In the genomic region with DNA sequence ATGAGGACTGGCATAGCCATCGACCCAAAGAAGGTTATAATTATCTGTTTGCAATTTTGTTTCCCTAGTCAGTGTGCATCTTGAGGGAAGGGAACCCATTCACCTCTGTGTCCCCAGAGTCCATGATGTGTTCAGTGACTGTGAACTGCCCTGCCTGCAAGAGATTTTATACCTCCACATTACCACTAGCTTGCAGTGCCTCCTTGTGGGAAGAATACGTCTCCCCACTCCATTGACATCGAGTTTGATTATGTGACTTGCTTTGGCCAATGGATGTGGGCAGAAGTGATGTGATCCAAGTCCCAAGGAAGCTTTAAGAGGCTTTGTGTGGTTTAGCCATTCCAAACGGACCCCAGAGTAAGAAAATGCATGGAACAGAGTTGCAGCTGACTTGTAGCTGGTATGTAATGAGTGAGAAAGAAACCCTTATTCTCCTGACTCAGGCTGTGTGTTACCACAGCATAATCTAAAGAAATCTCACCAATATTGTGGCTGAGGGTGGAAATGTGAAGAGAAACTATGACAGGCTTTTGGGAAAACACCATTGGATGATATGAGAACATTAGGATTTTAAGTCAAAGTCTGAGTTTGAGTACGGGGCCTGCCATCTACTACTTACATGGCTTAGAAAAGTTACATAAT, we compare ENCODE assay signal across 9 cellular contexts. TPM values are rescaled to one million over a fixed set of nuclear protein-coding genes. Genes with fewer than 3 reads are reported as not detected.
DNase-seq lines count a peak whose midpoint lies in the region; ATAC-seq and TF ChIP-seq lines count a peak whose summit lies in the region.
"Had no signal": no experiment of that assay in that cellular context is flagged by ENCODE, and none has a peak within 500 bp of the region (broad histone marks: within the 10 kb centered on the region; RNA-seq: fewer than 3 reads in every experiment).

No MANE protein-coding gene starts in this region.

- peak; percentile 21 for DNase-seq in DMS53 (lab: John Stamatoyannopoulos, UW)
- DNase-seq in DMS53 treated with DMSO at 0.1 percent for 48 hours (lab: John Stamatoyannopoulos, UW; ENCODE audit: unreplicated experiment) = no peak
- DNase-seq in Kasumi-1 (lab: John Stamatoyannopoulos, UW) = peak; percentile 23 to 33
- peak; percentile 58 for DNase-seq in brain microvascular endothelial cell
- peak; percentile 61 for DNase-seq in neural progenitor cell (ENCODE audit: low spot score)
- DNase-seq in stimulated activated naive CD4-positive, alpha-beta T cell treated with Interleukin-2 at 50 U/mL for 16 hours (lab: John Stamatoyannopoulos, UW) = no peak
- no peak for DNase-seq in activated CD8-positive, alpha-beta memory T cell treated with anti-CD3 and anti-CD28 coated beads for 24 hours

- no peaks in the 10 kb centered on the region for H3K9me3 ChIP-seq in neural progenitor cell (ENCODE audit: low read depth)

- no peak overlapping the region for H3K4me3 Mint-ChIP-seq in neural progenitor cell

- no peak overlapping the region for H2AFZ ChIP-seq in neural progenitor cell (replicated peaks)

- no peak for ATAC-seq in GM21825 (IDR thresholded peaks at IDR 0.05; ENCODE audit: unreplicated experiment)

- H3K36me3 ChIP-seq in brain microvascular endothelial cell (replicated peaks) (no peaks in the 10 kb centered on the region), neural progenitor cell (no peaks in the 10 kb centered on the region)

- no peaks in the 10 kb centered on the region for H3K9me3 Mint-ChIP-seq in neural progenitor cell

- no peak overlapping the region for H3K27ac ChIP-seq in brain microvascular endothelial cell
- no peak overlapping the region for H3K27ac ChIP-seq in neural progenitor cell
- H3K27ac ChIP-seq: 22Rv1 had no signal

- H3K27me3 ChIP-seq in brain microvascular endothelial cell (replicated peaks) (no peaks in the 10 kb centered on the region), neural progenitor cell (no peaks in the 10 kb centered on the region)

- H4K20me1 ChIP-seq in neural progenitor cell (ENCODE audit: low read depth) = no peaks in the 10 kb centered on the region

- in situ Hi-C loops in brain microvascular endothelial cell (cut with HindIII; ENCODE audit: low pct_ligation_motif_present, low sequenced_read_pairs) = no loop called here

- no peak overlapping the region for H3K27ac Mint-ChIP-seq in neural progenitor cell

- peaks cover 2% of the 10 kb centered on the region for H3K36me3 Mint-ChIP-seq in neural progenitor cell

- H3K4me2 ChIP-seq in neural progenitor cell = no peak overlapping the region

- H3K27me3 Mint-ChIP-seq in neural progenitor cell (ENCODE audit: insufficient read depth, low read depth) = peaks cover 11% of the 10 kb centered on the region

- H3F3A ChIP-seq in neural progenitor cell (ENCODE audit: low read depth) = no peaks in the 10 kb centered on the region

- peak; percentile 68 for TF ChIP-seq CTCF in brain microvascular endothelial cell (IDR thresholded peaks at IDR 0.05; ENCODE audit: low read depth, low read length, missing control alignments)
- peak; percentile 57 for TF ChIP-seq CTCF in neural progenitor cell (IDR thresholded peaks at IDR 0.05)

- H3K4me3 ChIP-seq in brain microvascular endothelial cell (ENCODE audit: low read depth, low read length) (no peak overlapping the region), neural progenitor cell (no peak overlapping the region)

- no peaks in the 10 kb centered on the region for H3K79me2 ChIP-seq in neural progenitor cell (ENCODE audit: low read depth)

- peaks cover 12% of the 10 kb centered on the region for H3K4me1 Mint-ChIP-seq in neural progenitor cell

- H3K9ac ChIP-seq in neural progenitor cell = no peak overlapping the region

- peaks cover 8% of the 10 kb centered on the region for H3K4me1 ChIP-seq in neural progenitor cell

RNA-seq across cellular contexts. Expression of a gene that starts 47.8 kb away (rescaled TPM):
- 98.4 and 141 TPM in 2 replicates for total RNA-seq in neural progenitor cell (ENCODE audit: low replicate concordance)

Comparison
In these comparisons a context has a peak if more than half of its experiments do, and no peak if none do; other contexts are left out.
1. DNase-seq: peak in DMS53 (single experiment), Kasumi-1 (2 of 2), brain microvascular endothelial cell (single experiment) and neural progenitor cell (single experiment); none in DMS53 treated with DMSO at 0.1 percent for 48 hours (single experiment), stimulated activated naive CD4-positive, alpha-beta T cell treated with Interleukin-2 at 50 U/mL for 16 hours (single experiment) and activated CD8-positive, alpha-beta memory T cell treated with anti-CD3 and anti-CD28 coated beads for 24 hours (single experiment).